Comparison of ENCODE assay signal across 8 cellular contexts in genomic region chr19:52188822-52189744, GRCh38. TPM values are rescaled to one million over a fixed set of nuclear protein-coding genes. Genes with fewer than 3 reads are reported as not detected.
DNase-seq lines count a peak whose midpoint lies in the region; ATAC-seq and TF ChIP-seq lines count a peak whose summit lies in the region.

No MANE protein-coding gene starts in this region.

- H3K4me3 ChIP-seq in RWPE2 (ENCODE audit: severe bottlenecking) (peak overlapping the region; percentile 31), dorsolateral prefrontal cortex (peak overlapping the region; percentile 44 to 98 (median 84)), mucosa of descending colon (peak overlapping the region; percentile 77), uterus (peak overlapping the region; percentile 38 to 48)

- TF ChIP-seq POLR2A in uterus (IDR thresholded peaks at IDR 0.05): peak; percentile 10 to 81

- H3K27me3 ChIP-seq in RWPE2 (ENCODE audit: insufficient read depth, poor library complexity, severe bottlenecking) (no peaks in the 10 kb centered on the region), dorsolateral prefrontal cortex (no peaks in the 10 kb centered on the region), uterus (no peaks in the 10 kb centered on the region)

- H3K36me3 ChIP-seq in RWPE2 (ENCODE audit: low read depth): peaks cover 25% of the 10 kb centered on the region
- peaks cover 4% of the 10 kb centered on the region for H3K36me3 ChIP-seq in mucosa of descending colon (ENCODE audit: low read depth)
- no peaks in the 10 kb centered on the region for H3K36me3 ChIP-seq in uterus

- H3K9me3 ChIP-seq in RWPE2 (ENCODE audit: severe bottlenecking): no peaks in the 10 kb centered on the region
- H3K9me3 ChIP-seq in mucosa of descending colon: no peaks in the 10 kb centered on the region
- H3K9me3 ChIP-seq in uterus: no peaks in the 10 kb centered on the region

- H3K27ac ChIP-seq in RWPE2 (ENCODE audit: poor library complexity, severe bottlenecking) (peak overlapping the region; percentile 69), dorsolateral prefrontal cortex (peak overlapping the region; percentile 20 to 100 (median 91)), uterus (peak overlapping the region; percentile 91 to 94)

- peaks cover 7% of the 10 kb centered on the region for H3K4me1 ChIP-seq in RWPE2 (ENCODE audit: insufficient read depth, poor library complexity, severe bottlenecking)
- H3K4me1 ChIP-seq in mucosa of descending colon (ENCODE audit: low read depth): peaks cover 25% of the 10 kb centered on the region
- peaks cover 0 to 21% of the 10 kb centered on the region in 2 donors for H3K4me1 ChIP-seq in uterus

- no peak for TF ChIP-seq CTCF in RWPE2 (IDR thresholded peaks at IDR 0.05; ENCODE audit: poor library complexity, severe bottlenecking)
- peak in 11 of 56 donors; percentile 1 to 27 (median 11) for TF ChIP-seq CTCF in dorsolateral prefrontal cortex (IDR thresholded peaks at IDR 0.05 in 54 of 56, conservative IDR thresholded peaks at IDR 0.05 in 2 of 56; ENCODE audit: low read depth in 1 of 56, partially characterized antibody in 56 of 56)
- TF ChIP-seq CTCF in mucosa of descending colon (IDR thresholded peaks at IDR 0.05): no peak
- TF ChIP-seq CTCF in uterus (IDR thresholded peaks at IDR 0.05): no peak

- ATAC-seq in HG02759 (IDR thresholded peaks at IDR 0.05; ENCODE audit: unreplicated experiment) (peak; percentile 2), RWPE2 (ENCODE audit: low read depth) (no peak), mucosa of descending colon (peak; percentile 3)

- DNase-seq in NCI-H1417 (lab: John Stamatoyannopoulos, UW) (peak in 2 of 3 experiments; percentile 41 to 75), NCI-H1417 treated with DMSO at 0.1 percent for 48 hours (lab: John Stamatoyannopoulos, UW) (no peak), RWPE2 (ENCODE audit: low spot score) (no peak), dorsolateral prefrontal cortex (peak in 6 of 10 donors; percentile 44 to 72 (median 64)), mucosa of descending colon (peak in 2 of 3 donors; percentile 71 to 100), uterus (no peak), NCI-H187 treated with DMSO at 0.1 percent for 48 hours (lab: John Stamatoyannopoulos, UW) (no peak)

- intact Hi-C loops in dorsolateral prefrontal cortex (cut with DNase I): loop anchor here in 1 of 2 donors (1.0 to 10.0 kb wide), 3 partner anchors 18 to 49 kb away; partner anchors contain the start of gene ZNF836
- intact Hi-C loops in mucosa of descending colon (cut with DNase I, micrococcal nuclease): no loop called here
- intact Hi-C loops in uterus (cut with DNase I; ENCODE audit: low total_unique reads): no loop called here

RNA-seq across cellular contexts. Expression of gene PPP2R1A, which starts 0.8 kb away (rescaled TPM):
- total RNA-seq in dorsolateral prefrontal cortex (100 to 1,000 TPM; 220 to 524 (median 400) TPM), mucosa of descending colon (100 to 1,000 TPM; 212 to 274 (median 273) TPM), uterus (100 to 1,000 TPM in 2 of 4 donors, 10 to 100 TPM in 2; 38.5 to 223 (median 134) TPM)

RNA-seq across cellular contexts. Expression of gene ZNF836, which starts 17.7 kb away (rescaled TPM):
- total RNA-seq in dorsolateral prefrontal cortex (10 to 100 TPM; 10.9 to 29.4 (median 18.2) TPM), mucosa of descending colon (10 to 100 TPM in 2 of 3 donors, 1 to 10 TPM in 1; 9.1 to 16.6 (median 11.1) TPM), uterus (10 to 100 TPM in 3 of 4 donors, 1 to 10 TPM in 1; 6.1 to 31.5 (median 20.3) TPM)

RNA-seq across cellular contexts. Expression of gene ZNF616, which starts 49.3 kb away (rescaled TPM):
- 10 to 100 TPM in 72 of 120 experiments, 1 to 10 TPM in 48; 4.5 to 18.3 (median 10.6) TPM for total RNA-seq in dorsolateral prefrontal cortex
- total RNA-seq in mucosa of descending colon: 10 to 100 TPM in 2 of 3 donors, 1 to 10 TPM in 1; 5.5 to 13.4 (median 11.1) TPM
- total RNA-seq in uterus: 10 to 100 TPM in 3 of 4 donors, 1 to 10 TPM in 1; 2.4 to 27.2 (median 17.6) TPM

Comparison
In these comparisons a context has a peak if more than half of its experiments do, and no peak if none do; other contexts are left out.
1. DNase-seq: peak in NCI-H1417 (2 of 3), dorsolateral prefrontal cortex (6 of 10) and mucosa of descending colon (2 of 3); none in NCI-H1417 treated with DMSO at 0.1 percent for 48 hours (single experiment), RWPE2 (single experiment), uterus (0 of 2) and NCI-H187 treated with DMSO at 0.1 percent for 48 hours (single experiment).
2. H3K4me3 ChIP-seq: peak in every context shown above with its lines; median percentile 84 in dorsolateral prefrontal cortex; 77 in mucosa of descending colon; 43 in uterus; 31 in RWPE2.
3. Peak in every context shown above with its lines, with median percentiles within 50 percentile points of each other: H3K27ac ChIP-seq.